10 cellular contexts compared by ENCODE assay signal in the genomic region with DNA sequence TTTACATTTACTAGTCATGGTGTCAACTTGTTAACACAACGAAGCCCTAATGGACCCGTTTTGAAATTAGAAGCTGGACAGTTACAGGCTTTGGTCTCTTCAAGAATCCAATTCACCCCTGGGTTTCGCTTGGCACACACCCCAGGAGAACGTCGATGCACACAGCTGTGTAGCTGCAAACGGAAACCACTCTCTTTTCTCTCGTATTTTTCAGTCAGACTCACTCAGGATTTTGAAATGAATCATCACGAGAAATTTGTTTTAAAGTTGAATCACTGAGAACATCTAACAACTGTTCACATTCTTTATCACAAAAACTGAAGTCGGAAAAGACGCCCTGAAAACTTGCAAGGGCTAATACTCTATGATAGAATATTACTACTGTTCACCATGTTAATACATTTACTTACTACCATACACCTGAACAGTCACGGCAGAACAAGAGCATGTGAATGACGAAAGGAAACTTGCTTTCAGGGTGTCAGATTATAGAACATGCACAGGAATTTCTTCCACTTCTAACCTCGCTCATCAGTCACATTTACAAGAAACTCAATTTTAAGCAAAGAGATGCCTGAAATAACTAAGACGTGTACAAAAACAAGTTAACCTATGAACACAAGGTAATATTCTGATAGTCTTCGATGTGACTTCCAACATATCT. TPM values are rescaled to one million over a fixed set of nuclear protein-coding genes. Genes with fewer than 3 reads are reported as not detected.
DNase-seq lines count a peak whose midpoint lies in the region; ATAC-seq and TF ChIP-seq lines count a peak whose summit lies in the region.
"Had no signal": no experiment of that assay in that cellular context is flagged by ENCODE, and none has a peak within 500 bp of the region (broad histone marks: within the 10 kb centered on the region; RNA-seq: fewer than 3 reads in every experiment).

No MANE protein-coding gene starts in this region.

- H3K27ac ChIP-seq in upper lobe of right lung (no peak overlapping the region), lower lobe of right lung (no peak overlapping the region)

- ATAC-seq in activated T-cell treated with anti-CD3 and anti-CD28 coated beads, Interleukin-2, amount 50 U/mL, for 72 hours (replicated peaks in 1 of 2) = peak; percentile 65 to 88
- no peak for ATAC-seq in upper lobe of right lung
- no peak for ATAC-seq in lower lobe of right lung
- ATAC-seq in GM18520 (IDR thresholded peaks at IDR 0.05; ENCODE audit: unreplicated experiment) = no peak
- ATAC-seq in T-cell (replicated peaks in 1 of 4) = no peak

- H3K9me3 ChIP-seq in upper lobe of right lung = no peaks in the 10 kb centered on the region
- H3K9me3 ChIP-seq in lower lobe of right lung = no peaks in the 10 kb centered on the region

- peak in 1 of 2 donors; percentile 37 for DNase-seq in activated T-cell treated with anti-CD3 and anti-CD28 coated beads, Interleukin-2, amount 50 U/mL, for 72 hours
- no peak for DNase-seq in activated T-cell treated with anti-CD3 and anti-CD28 coated beads, Interleukin-2, amount 50 U/mL, for 48 hours
- DNase-seq in RPMI8226 (peak; percentile 83), glomerular visceral epithelial cell (ENCODE audit: extremely low spot score) (peak; percentile 53), upper lobe of right lung (peak; percentile 26), lower lobe of right lung (no peak), T-cell (no peak)
- DNase-seq: KG1 had no signal

- CTCF ChIA-PET in T-cell (lab: Charles Lee) = no interaction called here

- H3K27me3 Mint-ChIP-seq in activated T-cell treated with anti-CD3 and anti-CD28 coated beads, Interleukin-2, amount 50 U/mL, for 72 hours (ENCODE audit: low read depth) = peaks cover 55% of the 10 kb centered on the region
- H3K27me3 Mint-ChIP-seq in T-cell = peaks cover 33 to 38% of the 10 kb centered on the region in 2 donors

- peak overlapping the region; percentile 12 for H3K27ac Mint-ChIP-seq in activated T-cell treated with anti-CD3 and anti-CD28 coated beads, Interleukin-2, amount 50 U/mL, for 72 hours
- H3K27ac Mint-ChIP-seq in T-cell = no peak overlapping the region
- H3K27ac Mint-ChIP-seq: T-helper 2 cell treated with Interferon-gamma antibody and Interleukin-4, amounts not matched to agents 5 μg/mL and 100 μg/mL, for 36 hours had no signal

- H3K4me1 Mint-ChIP-seq in activated T-cell treated with anti-CD3 and anti-CD28 coated beads, Interleukin-2, amount 50 U/mL, for 72 hours (ENCODE audit: low read depth) = peaks cover 14% of the 10 kb centered on the region
- H3K4me1 Mint-ChIP-seq in T-cell = peaks cover 0 to 10% (median 4%) of the 10 kb centered on the region in 3 donors

- H3K4me3 Mint-ChIP-seq in activated T-cell treated with anti-CD3 and anti-CD28 coated beads, Interleukin-2, amount 50 U/mL, for 72 hours = peak overlapping the region; percentile 56 to 83
- H3K4me3 Mint-ChIP-seq in T-cell = no peak overlapping the region
- H3K4me3 Mint-ChIP-seq: T-helper 2 cell treated with Interferon-gamma antibody and Interleukin-4, amounts not matched to agents 5 μg/mL and 100 μg/mL, for 36 hours had no signal

- intact Hi-C loops in upper lobe of right lung (cut with DNase I) = no loop called here
- intact Hi-C loops in lower lobe of right lung (cut with DNase I) = no loop called here

- no peaks in the 10 kb centered on the region for H3K36me3 Mint-ChIP-seq in activated T-cell treated with anti-CD3 and anti-CD28 coated beads, Interleukin-2, amount 50 U/mL, for 72 hours (ENCODE audit: insufficient read depth in 2 of 2)
- H3K36me3 Mint-ChIP-seq in T-cell = no peaks in the 10 kb centered on the region

- H3K9me3 Mint-ChIP-seq in activated T-cell treated with anti-CD3 and anti-CD28 coated beads, Interleukin-2, amount 50 U/mL, for 72 hours = no peaks in the 10 kb centered on the region
- H3K9me3 Mint-ChIP-seq in T-cell = no peaks in the 10 kb centered on the region
- H3K9me3 Mint-ChIP-seq: T-helper 2 cell treated with Interferon-gamma antibody and Interleukin-4, amounts not matched to agents 5 μg/mL and 100 μg/mL, for 36 hours had no signal

- H3K36me3 ChIP-seq in upper lobe of right lung (no peaks in the 10 kb centered on the region), lower lobe of right lung (no peaks in the 10 kb centered on the region)

- H3K4me1 ChIP-seq in upper lobe of right lung (peaks cover 10% of the 10 kb centered on the region), lower lobe of right lung (peaks cover 7% of the 10 kb centered on the region)

- H3K27me3 ChIP-seq in upper lobe of right lung (no peaks in the 10 kb centered on the region), lower lobe of right lung (ENCODE audit: low read depth) (peaks cover 16% of the 10 kb centered on the region)

- TF ChIP-seq CTCF in upper lobe of right lung (IDR thresholded peaks at IDR 0.05) (no peak), lower lobe of right lung (IDR thresholded peaks at IDR 0.05) (no peak)

- POLR2A ChIA-PET in T-cell (lab: Charles Lee) = interaction anchor here in 1 of 2 donors (0.5 kb wide), 1 partner anchor 127 kb away, joined by 3 read pairs; no protein-coding TSS in a partner anchor

- H3K4me3 ChIP-seq in upper lobe of right lung = no peak overlapping the region
- H3K4me3 ChIP-seq in lower lobe of right lung = no peak overlapping the region

RNA-seq across cellular contexts. Expression of a gene that starts 4.7 kb away (rescaled TPM):
- total RNA-seq in activated T-cell treated with anti-CD3 and anti-CD28 coated beads, Interleukin-2, amount 50 U/mL, for 72 hours = 1 to 10 TPM in 1 of 2 donors, not detected in 1; 1.9 TPM
- 1.8 TPM for total RNA-seq in upper lobe of right lung
- total RNA-seq in lower lobe of right lung = 1.5 TPM
- total RNA-seq in T-cell = 1 to 10 TPM in 1 of 5 donors, under 1 TPM in 2, not detected in 2; 0.15 to 1.1 (median 0.43) TPM

RNA-seq across cellular contexts. Expression of a gene that starts 29.0 kb away (rescaled TPM):
- under 1 TPM; 0.05 to 0.12 TPM for total RNA-seq in activated T-cell treated with anti-CD3 and anti-CD28 coated beads, Interleukin-2, amount 50 U/mL, for 72 hours
- total RNA-seq in upper lobe of right lung = 1.9 TPM
- total RNA-seq in lower lobe of right lung = 1.5 TPM
- 1 to 10 TPM in 1 of 5 donors, under 1 TPM in 4; 0.20 to 1.1 (median 0.44) TPM for total RNA-seq in T-cell

RNA-seq across cellular contexts. Expression of a gene that starts 37.9 kb away (rescaled TPM):
- total RNA-seq in activated T-cell treated with anti-CD3 and anti-CD28 coated beads, Interleukin-2, amount 50 U/mL, for 72 hours = not detected
- not detected for total RNA-seq in upper lobe of right lung
- 0.18 TPM for total RNA-seq in lower lobe of right lung
- total RNA-seq in T-cell = not detected

RNA-seq across cellular contexts. Expression of a gene that starts 53.3 kb away (rescaled TPM):
- not detected for total RNA-seq in activated T-cell treated with anti-CD3 and anti-CD28 coated beads, Interleukin-2, amount 50 U/mL, for 72 hours
- total RNA-seq in upper lobe of right lung (8.9 TPM), lower lobe of right lung (9.1 TPM), T-cell (under 1 TPM in 3 of 5 donors, not detected in 2; 0.12 to 0.19 (median 0.13) TPM)

Comparison
In these comparisons a context has a peak if more than half of its experiments do, and no peak if none do; other contexts are left out.
1. ATAC-seq: peak in activated T-cell treated with anti-CD3 and anti-CD28 coated beads, Interleukin-2, amount 50 U/mL, for 72 hours (2 of 2); none in upper lobe of right lung (single experiment), lower lobe of right lung (0 of 2), GM18520 (single experiment) and T-cell (0 of 4).
2. DNase-seq: peak in RPMI8226 (single experiment), glomerular visceral epithelial cell (single experiment) and upper lobe of right lung (single experiment); none in activated T-cell treated with anti-CD3 and anti-CD28 coated beads, Interleukin-2, amount 50 U/mL, for 48 hours (0 of 2), lower lobe of right lung (single experiment) and T-cell (0 of 34).
3. H3K4me3 Mint-ChIP-seq: peak in activated T-cell treated with anti-CD3 and anti-CD28 coated beads, Interleukin-2, amount 50 U/mL, for 72 hours (2 of 2); none in T-cell (0 of 3).